ENCODE assay signal across 11 cellular contexts in the genomic region with DNA sequence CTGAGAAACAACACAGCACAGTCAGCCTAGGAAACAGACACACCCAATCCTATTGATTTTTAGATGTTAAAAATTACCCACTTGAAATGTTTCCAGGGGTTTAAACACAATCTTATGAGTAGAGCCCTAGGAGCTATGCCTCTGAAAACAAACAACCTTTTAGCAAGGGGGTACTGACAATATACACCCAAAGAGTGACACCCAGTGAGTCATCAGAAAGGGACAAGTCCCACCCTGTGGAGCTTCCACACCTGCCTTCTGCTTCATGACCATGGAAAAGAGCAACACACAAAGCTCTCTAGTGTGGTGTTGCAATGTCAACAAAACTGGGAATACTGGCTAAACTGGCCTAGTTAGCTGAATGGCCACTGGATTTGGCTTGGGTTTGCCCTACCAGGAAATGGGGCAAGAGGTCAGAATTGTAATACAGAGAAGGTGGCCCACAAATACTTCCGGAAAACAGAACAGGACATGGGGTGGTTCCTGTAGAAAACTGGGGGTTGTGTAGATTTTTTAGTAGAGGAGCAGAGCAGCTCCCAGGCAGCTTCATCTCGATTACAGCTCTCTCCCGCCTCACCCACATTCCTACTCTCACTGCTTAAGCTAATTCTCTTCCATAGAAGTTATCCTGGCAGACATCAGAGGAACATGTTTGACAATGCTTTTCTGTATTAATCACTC.
DNase-seq lines count a peak whose midpoint lies in the region; TF ChIP-seq lines count a peak whose summit lies in the region.
"Had no signal": no experiment of that assay in that cellular context is flagged by ENCODE, and none has a peak within 500 bp of the region (broad histone marks: within the 10 kb centered on the region; RNA-seq: fewer than 3 reads in every experiment).

No MANE protein-coding gene starts in this region.

- DNase-seq in NCI-H2107 treated with DMSO at 0.1 percent for 48 hours (lab: John Stamatoyannopoulos, UW; ENCODE audit: unreplicated experiment) (peak; percentile 48), NCI-H2107 (lab: John Stamatoyannopoulos, UW) (no peak), SHP77 treated with DMSO at 0.1 percent for 48 hours (lab: John Stamatoyannopoulos, UW) (peak; percentile 87), vagina (ENCODE audit: extremely low spot score in 2 of 2) (no peak), CD14-positive monocyte (ENCODE audit: low spot score) (no peak), NCI-H187 (lab: John Stamatoyannopoulos, UW) (no peak), GM10248 (ENCODE audit: extremely low spot score) (no peak)
- DNase-seq: activated T-cell treated with anti-CD3 and anti-CD28 coated beads for 4 hours, NCI-H1694 treated with DMSO at 0.1 percent for 48 hours had no signal

- TF ChIP-seq RAD21 in liver (IDR thresholded peaks at IDR 0.05) = peak; percentile 54 to 64

- no peak for TF ChIP-seq POLR2A in vagina (IDR thresholded peaks at IDR 0.05)

- H3K4me1 Mint-ChIP-seq in CD14-positive monocyte = no peaks in the 10 kb centered on the region
- H3K4me1 Mint-ChIP-seq: central memory CD8-positive, alpha-beta T cell had no signal

- H3K9me3 ChIP-seq in liver (ENCODE audit: control insufficient read depth in 4 of 4, low read length in 3 of 4) (no peaks in the 10 kb centered on the region), vagina (no peaks in the 10 kb centered on the region)

- H3K27ac Mint-ChIP-seq in CD14-positive monocyte = no peak overlapping the region

- H3K9me3 Mint-ChIP-seq in CD14-positive monocyte = peaks cover 0 to 1% (median 0%) of the 10 kb centered on the region in 7 donors
- H3K9me3 Mint-ChIP-seq: central memory CD8-positive, alpha-beta T cell had no signal

- H3K36me3 ChIP-seq in liver (ENCODE audit: control insufficient read depth in 4 of 4, insufficient read depth in 3 of 4, low read depth in 1 of 4, low read length in 3 of 4) = no peaks in the 10 kb centered on the region
- H3K36me3 ChIP-seq in vagina = no peaks in the 10 kb centered on the region

- H3K4me1 ChIP-seq in liver (ENCODE audit: control insufficient read depth in 4 of 4, insufficient read depth in 4 of 4, low read length in 3 of 4) (peaks cover 11 to 47% (median 29%) of the 10 kb centered on the region in 4 donors), vagina (peaks cover 44% of the 10 kb centered on the region)

- H3K9ac ChIP-seq in liver (ENCODE audit: low read depth in 1 of 2, low read length in 2 of 2) = no peak overlapping the region

- no peak for TF ChIP-seq CTCF in liver (IDR thresholded peaks at IDR 0.05; ENCODE audit: low read depth, low read length, missing input control)
- TF ChIP-seq CTCF in vagina (IDR thresholded peaks at IDR 0.05) = no peak
- TF ChIP-seq CTCF in CD14-positive monocyte (IDR thresholded peaks at IDR 0.05) = no peak
- no peak for TF ChIP-seq CTCF in GM10248 (IDR thresholded peaks at IDR 0.05; ENCODE audit: control extremely low read depth, extremely low read depth, low read depth, missing control alignments)

- WGBS in liver = 27% methylated on average over 3 of the region's 3 CpGs

- no peaks in the 10 kb centered on the region for H3K36me3 Mint-ChIP-seq in CD14-positive monocyte

- H3K27me3 Mint-ChIP-seq in CD14-positive monocyte (ENCODE audit: low read depth in 3 of 3) = peaks cover 0 to 2% (median 2%) of the 10 kb centered on the region in 3 donors

- no peak overlapping the region for H3K4me3 ChIP-seq in liver (ENCODE audit: low read depth in 1 of 3, low read length in 3 of 3)
- H3K4me3 ChIP-seq in vagina = no peak overlapping the region

- POLR2A ChIA-PET in GM10248 (lab: Yijun Ruan, JAX) = no interaction called here

- CTCF ChIA-PET in GM10248 (lab: Yijun Ruan, JAX) = interaction anchor here (1.2 kb wide), 1 partner anchor 178 kb away, joined by 3 read pairs; no protein-coding TSS in a partner anchor

- H3K27me3 ChIP-seq in liver (ENCODE audit: control insufficient read depth in 4 of 4, insufficient read depth in 4 of 4, low read length in 3 of 4) = no peaks in the 10 kb centered on the region
- no peaks in the 10 kb centered on the region for H3K27me3 ChIP-seq in vagina

- H3K27ac ChIP-seq in liver (ENCODE audit: low read depth in 1 of 2, low read length in 2 of 2) = peak overlapping the region; percentile 73 to 88
- peak overlapping the region; percentile 65 for H3K27ac ChIP-seq in vagina

- no peak overlapping the region for H3K4me3 Mint-ChIP-seq in CD14-positive monocyte
- H3K4me3 Mint-ChIP-seq: central memory CD8-positive, alpha-beta T cell had no signal

- intact Hi-C loops in vagina (cut with DNase I) (no loop called here), CD14-positive monocyte (cut with micrococcal nuclease) (no loop called here)

TF ChIP-seq in liver, 16 proteins besides CTCF, POLR2A, EP300 and RAD21:
- peak; percentile 78 to 87 for TF ChIP-seq EGR1 (IDR thresholded peaks at IDR 0.05; ENCODE audit: low read depth in 2 of 2)
- peak; percentile 84 for TF ChIP-seq FOXA2 (IDR thresholded peaks at IDR 0.05)
- peak; percentile 57 to 77 for TF ChIP-seq GABPA (IDR thresholded peaks at IDR 0.05 in 1 of 2, conservative IDR thresholded peaks at IDR 0.05 in 1 of 2)
- TF ChIP-seq YY1 (IDR thresholded peaks at IDR 0.05) = peak; percentile 90
- TF ChIP-seq, protein P1, sequence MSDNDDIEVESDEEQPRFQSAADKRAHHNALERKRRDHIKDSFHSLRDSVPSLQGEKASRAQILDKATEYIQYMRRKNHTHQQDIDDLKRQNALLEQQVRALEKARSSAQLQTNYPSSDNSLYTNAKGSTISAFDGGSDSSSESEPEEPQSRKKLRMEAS (IDR thresholded peaks at IDR 0.05) = peak; percentile 97
- peak; percentile 88 to 91 for TF ChIP-seq RXRA (IDR thresholded peaks at IDR 0.05)
- TF ChIP-seq NR2F2 (IDR thresholded peaks at IDR 0.05) = peak; percentile 91
- peak; percentile 98 for TF ChIP-seq SP1 (IDR thresholded peaks at IDR 0.05)
- TF ChIP-seq JUND (IDR thresholded peaks at IDR 0.05) = peak; percentile 93 to 98
- TF ChIP-seq, protein P2, sequence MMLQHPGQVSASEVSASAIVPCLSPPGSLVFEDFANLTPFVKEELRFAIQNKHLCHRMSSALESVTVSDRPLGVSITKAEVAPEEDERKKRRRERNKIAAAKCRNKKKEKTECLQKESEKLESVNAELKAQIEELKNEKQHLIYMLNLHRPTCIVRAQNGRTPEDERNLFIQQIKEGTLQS (IDR thresholded peaks at IDR 0.05) = peak; percentile 86
- TF ChIP-seq, protein P3, sequence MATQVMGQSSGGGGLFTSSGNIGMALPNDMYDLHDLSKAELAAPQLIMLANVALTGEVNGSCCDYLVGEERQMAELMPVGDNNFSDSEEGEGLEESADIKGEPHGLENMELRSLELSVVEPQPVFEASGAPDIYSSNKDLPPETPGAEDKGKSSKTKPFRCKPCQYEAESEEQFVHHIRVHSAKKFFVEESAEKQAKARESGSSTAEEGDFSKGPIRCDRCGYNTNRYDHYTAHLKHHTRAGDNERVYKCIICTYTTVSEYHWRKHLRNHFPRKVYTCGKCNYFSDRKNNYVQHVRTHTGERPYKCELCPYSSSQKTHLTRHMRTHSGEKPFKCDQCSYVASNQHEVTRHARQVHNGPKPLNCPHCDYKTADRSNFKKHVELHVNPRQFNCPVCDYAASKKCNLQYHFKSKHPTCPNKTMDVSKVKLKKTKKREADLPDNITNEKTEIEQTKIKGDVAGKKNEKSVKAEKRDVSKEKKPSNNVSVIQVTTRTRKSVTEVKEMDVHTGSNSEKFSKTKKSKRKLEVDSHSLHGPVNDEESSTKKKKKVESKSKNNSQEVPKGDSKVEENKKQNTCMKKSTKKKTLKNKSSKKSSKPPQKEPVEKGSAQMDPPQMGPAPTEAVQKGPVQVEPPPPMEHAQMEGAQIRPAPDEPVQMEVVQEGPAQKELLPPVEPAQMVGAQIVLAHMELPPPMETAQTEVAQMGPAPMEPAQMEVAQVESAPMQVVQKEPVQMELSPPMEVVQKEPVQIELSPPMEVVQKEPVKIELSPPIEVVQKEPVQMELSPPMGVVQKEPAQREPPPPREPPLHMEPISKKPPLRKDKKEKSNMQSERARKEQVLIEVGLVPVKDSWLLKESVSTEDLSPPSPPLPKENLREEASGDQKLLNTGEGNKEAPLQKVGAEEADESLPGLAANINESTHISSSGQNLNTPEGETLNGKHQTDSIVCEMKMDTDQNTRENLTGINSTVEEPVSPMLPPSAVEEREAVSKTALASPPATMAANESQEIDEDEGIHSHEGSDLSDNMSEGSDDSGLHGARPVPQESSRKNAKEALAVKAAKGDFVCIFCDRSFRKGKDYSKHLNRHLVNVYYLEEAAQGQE (IDR thresholded peaks at IDR 0.05) = peak; percentile 85
- peak; percentile 65 for TF ChIP-seq TAF1 (conservative IDR thresholded peaks at IDR 0.05)
- TF ChIP-seq, protein P4, sequence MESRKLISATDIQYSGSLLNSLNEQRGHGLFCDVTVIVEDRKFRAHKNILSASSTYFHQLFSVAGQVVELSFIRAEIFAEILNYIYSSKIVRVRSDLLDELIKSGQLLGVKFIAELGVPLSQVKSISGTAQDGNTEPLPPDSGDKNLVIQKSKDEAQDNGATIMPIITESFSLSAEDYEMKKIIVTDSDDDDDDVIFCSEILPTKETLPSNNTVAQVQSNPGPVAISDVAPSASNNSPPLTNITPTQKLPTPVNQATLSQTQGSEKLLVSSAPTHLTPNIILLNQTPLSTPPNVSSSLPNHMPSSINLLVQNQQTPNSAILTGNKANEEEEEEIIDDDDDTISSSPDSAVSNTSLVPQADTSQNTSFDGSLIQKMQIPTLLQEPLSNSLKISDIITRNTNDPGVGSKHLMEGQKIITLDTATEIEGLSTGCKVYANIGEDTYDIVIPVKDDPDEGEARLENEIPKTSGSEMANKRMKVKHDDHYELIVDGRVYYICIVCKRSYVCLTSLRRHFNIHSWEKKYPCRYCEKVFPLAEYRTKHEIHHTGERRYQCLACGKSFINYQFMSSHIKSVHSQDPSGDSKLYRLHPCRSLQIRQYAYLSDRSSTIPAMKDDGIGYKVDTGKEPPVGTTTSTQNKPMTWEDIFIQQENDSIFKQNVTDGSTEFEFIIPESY (IDR thresholded peaks at IDR 0.05) = peak; percentile 87
- no peak for TF ChIP-seq HNF4G (IDR thresholded peaks at IDR 0.05)
- TF ChIP-seq HNF4A (conservative IDR thresholded peaks at IDR 0.05) = peak; percentile 82 to 84
- TF ChIP-seq FOXA1 (IDR thresholded peaks at IDR 0.05) = peak; percentile 86
TF ChIP-seq in liver: peak in this region for 15.

Comparison
In these comparisons a context has a peak if more than half of its experiments do, and no peak if none do; other contexts are left out.
1. DNase-seq: peak in NCI-H2107 treated with DMSO at 0.1 percent for 48 hours (single experiment) and SHP77 treated with DMSO at 0.1 percent for 48 hours (single experiment); none in NCI-H2107 (single experiment), vagina (0 of 2), CD14-positive monocyte (single experiment), NCI-H187 (0 of 2) and GM10248 (single experiment).